ENCODE assay signal across 8 cellular contexts in the genomic region with DNA sequence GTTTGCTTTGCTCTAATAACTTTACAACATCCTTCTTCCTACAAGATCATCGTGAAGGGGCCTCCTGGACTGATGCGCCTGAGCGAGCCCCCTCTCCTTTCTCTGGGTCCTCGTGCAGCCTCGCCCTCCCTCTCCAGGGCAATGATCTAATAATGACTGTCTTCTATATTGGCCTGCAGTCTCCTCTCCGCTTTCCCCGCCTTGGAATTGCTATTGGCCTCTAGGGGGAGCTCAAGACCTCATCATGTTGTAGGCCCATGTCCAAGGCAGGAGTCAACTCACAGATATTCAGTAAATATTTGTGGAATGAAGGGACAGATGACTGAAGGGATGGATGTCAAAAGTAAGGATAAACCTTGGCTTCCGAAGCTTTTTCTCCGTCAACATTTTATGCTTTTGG.
A peak's percentile ranks its signal among the peaks of the same experiment; 100 is the strongest.
DNase-seq lines count a peak whose midpoint lies in the region; ATAC-seq and TF ChIP-seq lines count a peak whose summit lies in the region.

No MANE protein-coding gene starts in this region.

- DNase-seq in CMK (ENCODE audit: low read depth) (peak; percentile 18), HT-29 (ENCODE audit: low spot score) (peak; percentile 90), NCI-H526 treated with DMSO at 0.1 percent for 48 hours (lab: John Stamatoyannopoulos, UW) (peak; percentile 53), kidney epithelial cell (ENCODE audit: low read depth) (no peak), transverse colon (no peak)
- DNase-seq in CD4-positive, alpha-beta T cell: no peak

- H3K9me3 ChIP-seq in transverse colon: no peaks in the 10 kb centered on the region
- peaks cover 4% of the 10 kb centered on the region for H3K9me3 ChIP-seq in CD4-positive, alpha-beta T cell (ENCODE audit: control insufficient read depth, low read length)

- H3K4me3 ChIP-seq in kidney epithelial cell (ENCODE audit: low read depth, low read length): no peak overlapping the region
- H3K4me3 ChIP-seq in transverse colon: no peak overlapping the region

- POLR2A ChIA-PET in CD4-positive, alpha-beta T cell (lab: Charles Lee): no interaction called here

- H3K4me1 Mint-ChIP-seq in brain: peaks cover 13% of the 10 kb centered on the region
- H3K4me1 Mint-ChIP-seq in CD4-positive, alpha-beta T cell (ENCODE audit: low read depth): no peaks in the 10 kb centered on the region

- in situ Hi-C loops in transverse colon (cut with MboI; ENCODE audit: low pct_ligation_motif_present in 1 of 4, low pct_unique_long_range_greater_than_20kb in 1 of 4, low sequenced_read_pairs in 3 of 4): no loop called here

- H3K36me3 ChIP-seq in kidney epithelial cell (ENCODE audit: control insufficient read depth, insufficient read depth, low read length) (no peaks in the 10 kb centered on the region), transverse colon (no peaks in the 10 kb centered on the region)

- no peak overlapping the region for H3K4me3 Mint-ChIP-seq in brain
- H3K4me3 Mint-ChIP-seq in CD4-positive, alpha-beta T cell: no peak overlapping the region

- no peak for TF ChIP-seq POLR2A in transverse colon (IDR thresholded peaks at IDR 0.05)

- peak; percentile 75 to 76 for TF ChIP-seq CTCF in brain (conservative IDR thresholded peaks at IDR 0.05)
- peak; percentile 69 for TF ChIP-seq CTCF in kidney epithelial cell (IDR thresholded peaks at IDR 0.05; ENCODE audit: insufficient read depth, low read length, poor library complexity, severe bottlenecking)
- peak in 4 of 5 experiments; percentile 28 to 42 (median 36) for TF ChIP-seq CTCF in transverse colon (IDR thresholded peaks at IDR 0.05)
- no peak for TF ChIP-seq CTCF in CD4-positive, alpha-beta T cell (IDR thresholded peaks at IDR 0.05)

- no peak for TF ChIP-seq EP300 in transverse colon (IDR thresholded peaks at IDR 0.05; ENCODE audit: low read depth)

- CTCF ChIA-PET in CD4-positive, alpha-beta T cell (lab: Charles Lee): no interaction called here

- no peaks in the 10 kb centered on the region for H3K36me3 Mint-ChIP-seq in brain
- no peaks in the 10 kb centered on the region for H3K36me3 Mint-ChIP-seq in CD4-positive, alpha-beta T cell (ENCODE audit: low read depth)

- H3K27me3 Mint-ChIP-seq in brain: peaks cover 14% of the 10 kb centered on the region
- no peaks in the 10 kb centered on the region for H3K27me3 Mint-ChIP-seq in CD4-positive, alpha-beta T cell

- intact Hi-C loops in transverse colon (cut with DNase I; ENCODE audit: low total_unique reads): no loop called here
- intact Hi-C loops in CD4-positive, alpha-beta T cell (cut with DNase I, micrococcal nuclease): no loop called here

- H3K4me1 ChIP-seq in transverse colon: no peaks in the 10 kb centered on the region

- peak overlapping the region in 3 of 5 experiments; percentile 0 to 65 (median 4) for H3K27ac Mint-ChIP-seq in brain
- H3K27ac Mint-ChIP-seq in CD4-positive, alpha-beta T cell: no peak overlapping the region

- WGBS in transverse colon (ENCODE audit: low coverage in 1 of 2), 2 donors: 35 to 39% methylated on average over 5 to 9 of the region's 9 CpGs

- H3K27me3 ChIP-seq in kidney epithelial cell (ENCODE audit: control insufficient read depth, insufficient read depth, low read length): no peaks in the 10 kb centered on the region
- no peaks in the 10 kb centered on the region for H3K27me3 ChIP-seq in transverse colon
- no peaks in the 10 kb centered on the region for H3K27me3 ChIP-seq in CD4-positive, alpha-beta T cell (ENCODE audit: control insufficient read depth, insufficient read depth, low read length)

- H3K9me3 Mint-ChIP-seq in brain: peaks cover 0 to 86% (median 4%) of the 10 kb centered on the region in 5 experiments
- H3K9me3 Mint-ChIP-seq in CD4-positive, alpha-beta T cell: peaks cover 2% of the 10 kb centered on the region

- no peak overlapping the region for H3K27ac ChIP-seq in transverse colon
- H3K27ac ChIP-seq in CD4-positive, alpha-beta T cell (ENCODE audit: low read depth, low read length): no peak overlapping the region

- ATAC-seq in CD4-positive, alpha-beta T cell (ENCODE audit: poor library complexity): no peak
- ATAC-seq in GM19395 (IDR thresholded peaks at IDR 0.05; ENCODE audit: unreplicated experiment): no peak

Comparison
In these comparisons a context has a peak if more than half of its experiments do, and no peak if none do; other contexts are left out.
1. DNase-seq: peak in CMK (single experiment), HT-29 (single experiment) and NCI-H526 treated with DMSO at 0.1 percent for 48 hours (single experiment); none in kidney epithelial cell (single experiment), transverse colon (single experiment) and CD4-positive, alpha-beta T cell (0 of 10).